8 cellular contexts compared by ENCODE assay signal in genomic region chr10:103192089-103192450, GRCh38. TPM values are rescaled to one million over a fixed set of nuclear protein-coding genes. Genes with fewer than 3 reads are reported as not detected.
DNase-seq lines count a peak whose midpoint lies in the region; ATAC-seq and TF ChIP-seq lines count a peak whose summit lies in the region.

No MANE protein-coding gene starts in this region.

- CTCF ChIA-PET in RWPE1 (lab: Yijun Ruan, JAX): interaction anchor here (0.6 to 2.5 kb wide), 6 partner anchors 15 to 200 kb away, joined by 3 to 12 read pairs (median 4); partner anchors contain the start of gene INA

- H3K4me3 Mint-ChIP-seq in activated T-cell treated with anti-CD3 and anti-CD28 coated beads, Interleukin-2, amount 50 U/mL, for 24 hours: peak overlapping the region; percentile 99
- H3K4me3 Mint-ChIP-seq in endodermal cell: peak overlapping the region; percentile 98
- H3K4me3 Mint-ChIP-seq in natural killer cell treated with Interleukin-12 subunit alpha and Interleukin-12 subunit beta and Interleukin-15 and Interleukin-18, amount 100 ng/mL, for 72 hours: peak overlapping the region; percentile 91

- H3K27ac ChIP-seq in RWPE1: peak overlapping the region; percentile 88
- peak overlapping the region; percentile 93 for H3K27ac ChIP-seq in endodermal cell (ENCODE audit: low read depth, low read length)

- H3K27me3 Mint-ChIP-seq in activated T-cell treated with anti-CD3 and anti-CD28 coated beads, Interleukin-2, amount 50 U/mL, for 24 hours: no peaks in the 10 kb centered on the region
- no peaks in the 10 kb centered on the region for H3K27me3 Mint-ChIP-seq in endodermal cell (ENCODE audit: insufficient read depth)
- no peaks in the 10 kb centered on the region for H3K27me3 Mint-ChIP-seq in natural killer cell treated with Interleukin-12 subunit alpha and Interleukin-12 subunit beta and Interleukin-15 and Interleukin-18, amount 100 ng/mL, for 72 hours

- H3K4me1 ChIP-seq in endodermal cell (ENCODE audit: control insufficient read depth, insufficient read depth, low read length): no peaks in the 10 kb centered on the region

- H3K4me1 Mint-ChIP-seq in activated T-cell treated with anti-CD3 and anti-CD28 coated beads, Interleukin-2, amount 50 U/mL, for 24 hours (ENCODE audit: low read depth): peaks cover 50% of the 10 kb centered on the region
- H3K4me1 Mint-ChIP-seq in endodermal cell: peaks cover 30% of the 10 kb centered on the region
- H3K4me1 Mint-ChIP-seq in natural killer cell treated with Interleukin-12 subunit alpha and Interleukin-12 subunit beta and Interleukin-15 and Interleukin-18, amount 100 ng/mL, for 72 hours (ENCODE audit: low read depth in 2 of 2): peaks cover 34 to 38% of the 10 kb centered on the region in 2 donors

- TF ChIP-seq CTCF in RWPE1 (conservative IDR thresholded peaks at IDR 0.05; ENCODE audit: low read depth) (no peak), endodermal cell (conservative IDR thresholded peaks at IDR 0.05) (no peak)

- H3K36me3 Mint-ChIP-seq in activated T-cell treated with anti-CD3 and anti-CD28 coated beads, Interleukin-2, amount 50 U/mL, for 24 hours (ENCODE audit: low read depth): peaks cover 32% of the 10 kb centered on the region
- peaks cover 12% of the 10 kb centered on the region for H3K36me3 Mint-ChIP-seq in endodermal cell (ENCODE audit: low read depth)
- no peaks in the 10 kb centered on the region for H3K36me3 Mint-ChIP-seq in natural killer cell treated with Interleukin-12 subunit alpha and Interleukin-12 subunit beta and Interleukin-15 and Interleukin-18, amount 100 ng/mL, for 72 hours

- H3K9me3 ChIP-seq in endodermal cell (ENCODE audit: control insufficient read depth, low read length): no peaks in the 10 kb centered on the region

- H3K36me3 ChIP-seq in endodermal cell (ENCODE audit: control insufficient read depth, insufficient read depth, low read length): peaks cover 11% of the 10 kb centered on the region

- intact Hi-C loops in posterior vena cava (cut with DNase I): loop anchor here in 1 of 2 donors (10.0 kb wide), 1 partner anchor 53 kb away; the partner anchor contains the start of gene RPEL1

- H3K9ac ChIP-seq in endodermal cell (ENCODE audit: extremely low read depth, low read length, poor library complexity, severe bottlenecking): peak overlapping the region; percentile 91

- 4 to 5% methylated on average over 7 to 14 of the region's 14 CpGs for WGBS in endodermal cell (ENCODE audit: insufficient coverage in 1 of 2, insufficient read length in 1 of 2), 2 experiments

- H3K4me3 ChIP-seq in endodermal cell (ENCODE audit: low read length): peak overlapping the region; percentile 91

- ATAC-seq in natural killer cell treated with Interleukin-12 subunit alpha and Interleukin-12 subunit beta and Interleukin-15 and Interleukin-18, amount 100 ng/mL, for 72 hours: peak in 1 of 2 donors; percentile 22

- no peak for DNase-seq in activated T-cell treated with anti-CD3 and anti-CD28 coated beads, Interleukin-2, amount 50 U/mL, for 24 hours
- DNase-seq in activated T-cell treated with anti-CD3 and anti-CD28 coated beads for 4 hours (no peak), RWPE1 (ENCODE audit: low spot score) (peak; percentile 37), endodermal cell (no peak), T1000 (lab: John Stamatoyannopoulos, UW) (no peak), posterior vena cava (ENCODE audit: low spot score) (no peak), NCI-H345 treated with DMSO at 0.1 percent for 48 hours (lab: John Stamatoyannopoulos, UW; ENCODE audit: unreplicated experiment) (no peak)
- no peak for DNase-seq in natural killer cell treated with Interleukin-12 subunit alpha and Interleukin-12 subunit beta and Interleukin-15 and Interleukin-18, amount 100 ng/mL, for 72 hours (ENCODE audit: low spot score)

- no peaks in the 10 kb centered on the region for H3K9me3 Mint-ChIP-seq in activated T-cell treated with anti-CD3 and anti-CD28 coated beads, Interleukin-2, amount 50 U/mL, for 24 hours
- no peaks in the 10 kb centered on the region for H3K9me3 Mint-ChIP-seq in endodermal cell
- H3K9me3 Mint-ChIP-seq in natural killer cell treated with Interleukin-12 subunit alpha and Interleukin-12 subunit beta and Interleukin-15 and Interleukin-18, amount 100 ng/mL, for 72 hours: no peaks in the 10 kb centered on the region

- peak overlapping the region; percentile 98 for H3K27ac Mint-ChIP-seq in activated T-cell treated with anti-CD3 and anti-CD28 coated beads, Interleukin-2, amount 50 U/mL, for 24 hours
- H3K27ac Mint-ChIP-seq in endodermal cell: peak overlapping the region; percentile 93
- H3K27ac Mint-ChIP-seq in natural killer cell treated with Interleukin-12 subunit alpha and Interleukin-12 subunit beta and Interleukin-15 and Interleukin-18, amount 100 ng/mL, for 72 hours: peak overlapping the region; percentile 97 to 99

- POLR2A ChIA-PET in RWPE1 (lab: Yijun Ruan, JAX; ENCODE audit: low non-redundant PET): interaction anchor here (0.6 to 2.5 kb wide), 7 partner anchors 37 to 112 kb away, joined by 3 to 9 read pairs (median 5); no protein-coding TSS in a partner anchor

- no peaks in the 10 kb centered on the region for H3K27me3 ChIP-seq in endodermal cell (ENCODE audit: control insufficient read depth, insufficient read depth, low read length, poor library complexity, severe bottlenecking)

RNA-seq across cellular contexts. Expression of gene NT5C2, which starts 1.0 kb away (rescaled TPM):
- total RNA-seq in endodermal cell (100 to 1,000 TPM; 122 to 148 TPM), posterior vena cava (10 to 100 TPM; 50.4 to 50.6 TPM)
- polyA plus RNA-seq in endodermal cell (2013, experiment 1 of 2): 61.6 TPM
- polyA plus RNA-seq in endodermal cell (2013, experiment 2 of 2): 58.6 TPM
- 10 to 100 TPM; 60.2 to 75.0 TPM for total RNA-seq in natural killer cell treated with Interleukin-12 subunit alpha and Interleukin-12 subunit beta and Interleukin-15 and Interleukin-18, amount 100 ng/mL, for 72 hours

RNA-seq across cellular contexts. Expression of gene RPEL1, which starts 53.6 kb away (rescaled TPM):
- total RNA-seq in endodermal cell: not detected
- polyA plus RNA-seq in endodermal cell (2013, experiment 1 of 2): not detected
- not detected for polyA plus RNA-seq in endodermal cell (2013, experiment 2 of 2)
- not detected for total RNA-seq in natural killer cell treated with Interleukin-12 subunit alpha and Interleukin-12 subunit beta and Interleukin-15 and Interleukin-18, amount 100 ng/mL, for 72 hours
- not detected for total RNA-seq in posterior vena cava
